ENCODE assay signal across 12 cellular contexts in the genomic region with DNA sequence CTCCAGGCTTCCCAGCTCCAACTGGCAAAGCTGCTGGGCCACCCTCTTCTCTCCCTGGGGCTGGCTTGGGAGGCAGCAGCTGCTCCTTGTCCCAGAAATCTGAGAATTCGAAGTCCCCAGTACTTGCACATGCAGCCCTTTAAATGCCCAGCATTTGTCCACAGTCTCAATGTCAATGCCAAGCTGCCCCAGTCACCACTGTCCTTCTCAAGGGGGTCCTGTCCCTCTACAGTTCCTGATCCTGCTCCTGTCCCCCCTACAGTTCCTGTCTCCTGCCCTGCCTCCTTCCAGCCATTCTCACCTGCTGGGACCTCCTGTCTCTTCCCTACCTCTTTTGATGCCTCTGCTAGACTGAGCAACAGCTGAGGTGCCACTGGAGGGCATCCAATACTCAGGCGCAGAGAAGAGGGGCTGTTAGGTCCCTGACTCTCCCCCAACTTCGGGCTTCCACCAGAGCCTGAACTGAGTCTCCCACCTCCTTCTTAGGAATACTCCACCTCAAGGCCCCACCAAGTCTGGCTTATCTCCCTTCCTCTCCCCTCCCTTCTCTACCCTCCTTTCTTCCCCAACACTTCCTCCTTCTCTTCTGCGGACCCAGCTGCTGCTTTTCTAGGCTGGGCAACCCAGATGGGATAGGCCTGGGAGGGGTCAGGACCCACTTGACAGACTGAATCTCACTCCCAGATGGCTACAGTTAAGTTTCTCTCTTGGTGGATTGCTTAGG. TPM values are rescaled to one million over a fixed set of nuclear protein-coding genes. Genes with fewer than 3 reads are reported as not detected.
DNase-seq lines count a peak whose midpoint lies in the region; ATAC-seq and TF ChIP-seq lines count a peak whose summit lies in the region.
"Had no signal": no experiment of that assay in that cellular context is flagged by ENCODE, and none has a peak within 500 bp of the region (broad histone marks: within the 10 kb centered on the region; RNA-seq: fewer than 3 reads in every experiment).

No MANE protein-coding gene starts in this region.

- H3F3A ChIP-seq in DOHH2 (ENCODE audit: control insufficient read depth, insufficient read depth) (peaks cover 2% of the 10 kb centered on the region; the same call in 1 of the 2 replicates), Loucy (ENCODE audit: low read depth) (no peaks in the 10 kb centered on the region)

- H3K79me2 ChIP-seq in DOHH2 (ENCODE audit: control insufficient read depth, low read length) (no peaks in the 10 kb centered on the region), Loucy (ENCODE audit: insufficient read depth, low read length) (peaks cover 100% of the 10 kb centered on the region)

- H3K9ac ChIP-seq in Loucy (ENCODE audit: low read depth, low read length, poor library complexity, severe bottlenecking): peak overlapping the region; percentile 99

- no peak for TF ChIP-seq CTCF in DOHH2 (IDR thresholded peaks at IDR 0.05; ENCODE audit: low read depth, low read length, poor library complexity, severe bottlenecking)
- TF ChIP-seq CTCF in Loucy (conservative IDR thresholded peaks at IDR 0.05; ENCODE audit: low read length): no peak
- no peak for TF ChIP-seq CTCF in foreskin fibroblast (IDR thresholded peaks at IDR 0.05; ENCODE audit: low read depth, low read length)
- no peak for TF ChIP-seq CTCF in gastrocnemius medialis (IDR thresholded peaks at IDR 0.05 in 4 of 5, conservative IDR thresholded peaks at IDR 0.05 in 1 of 5)

- no peaks in the 10 kb centered on the region for H3K9me3 ChIP-seq in DOHH2 (ENCODE audit: control insufficient read depth, insufficient read depth, low read length)
- no peaks in the 10 kb centered on the region for H3K9me3 ChIP-seq in Loucy (ENCODE audit: insufficient read depth, low read depth, low read length)
- no peaks in the 10 kb centered on the region for H3K9me3 ChIP-seq in gastrocnemius medialis

- H3K4me2 ChIP-seq in DOHH2 (ENCODE audit: low read length) (peak overlapping the region; percentile 57; the same call in 1 of the 2 replicates), Loucy (ENCODE audit: low read depth, low read length, poor library complexity, severe bottlenecking) (peak overlapping the region; percentile 98)

- no peak overlapping the region for H3K27ac ChIP-seq in DOHH2 (ENCODE audit: low read depth, low read length)
- H3K27ac ChIP-seq in gastrocnemius medialis: peak overlapping the region; percentile 90 to 99 (median 95)

- no peaks in the 10 kb centered on the region for H3K9me2 ChIP-seq in DOHH2 (replicated peaks; ENCODE audit: control insufficient read depth, low read length)
- H3K9me2 ChIP-seq in Loucy (replicated peaks; ENCODE audit: low read depth, low read length): no peaks in the 10 kb centered on the region

- H3K27me3 ChIP-seq in DOHH2 (ENCODE audit: control insufficient read depth, low read length) (peaks cover 99% of the 10 kb centered on the region), Loucy (ENCODE audit: insufficient read depth, low read length, poor library complexity, severe bottlenecking) (peaks cover 32% of the 10 kb centered on the region), gastrocnemius medialis (peaks cover 0 to 8% (median 6%) of the 10 kb centered on the region in 3 donors)

- TF ChIP-seq POLR2A in gastrocnemius medialis (IDR thresholded peaks at IDR 0.05): peak in 1 of 2 donors; percentile 39

- in situ Hi-C loops in gastrocnemius medialis (cut with MboI; ENCODE audit: low sequenced_read_pairs in 4 of 4): loop anchor here (10.0 to 25.0 kb wide), 8 partner anchors 475 to 1427 kb away; a partner anchor contains a TSS

- no peak for ATAC-seq in gastrocnemius medialis
- no peak for ATAC-seq in GM18498 (IDR thresholded peaks at IDR 0.05; ENCODE audit: unreplicated experiment)
- no peak for ATAC-seq in GM19455 (IDR thresholded peaks at IDR 0.05; ENCODE audit: unreplicated experiment)
- ATAC-seq in GM18907 (IDR thresholded peaks at IDR 0.05; ENCODE audit: unreplicated experiment): no peak

- H3K4me1 ChIP-seq in DOHH2 (ENCODE audit: control insufficient read depth, low read length) (peaks cover 19% of the 10 kb centered on the region), Loucy (ENCODE audit: insufficient read depth, low read length, poor library complexity, severe bottlenecking) (peaks cover 54% of the 10 kb centered on the region), gastrocnemius medialis (peaks cover 14 to 48% of the 10 kb centered on the region in 2 donors)

- H3K36me3 ChIP-seq in DOHH2 (ENCODE audit: control insufficient read depth, low read length) (no peaks in the 10 kb centered on the region), Loucy (ENCODE audit: insufficient read depth, low read length) (peaks cover 11% of the 10 kb centered on the region), gastrocnemius medialis (no peaks in the 10 kb centered on the region)

- no peak overlapping the region for H2AFZ ChIP-seq in Loucy (ENCODE audit: low read length)

- H4K20me1 ChIP-seq in DOHH2 (ENCODE audit: control insufficient read depth, insufficient read depth, low read depth, low read length) (0 out of 2 replicates have a peak, but pooled peaks cover 8% of the 10 kb centered on the region), Loucy (ENCODE audit: insufficient read depth, low read length, poor library complexity, severe bottlenecking) (peaks cover 37% of the 10 kb centered on the region)

- intact Hi-C loops in gastrocnemius medialis (cut with DNase I; ENCODE audit: low total_unique reads): loop anchor here (5.0 to 10.0 kb wide), 4 partner anchors 553 to 1435 kb away; a partner anchor contains a TSS

- DNase-seq in foreskin fibroblast (peak; percentile 21 to 60), gastrocnemius medialis (no peak), NCI-H2029 (lab: John Stamatoyannopoulos, UW) (no peak)
- DNase-seq: central memory CD4-positive, alpha-beta T cell; NCI-H1105; trophoblast cell had no signal

- H3K4me3 ChIP-seq in DOHH2 (ENCODE audit: low read length): no peak overlapping the region
- peak overlapping the region; percentile 91 for H3K4me3 ChIP-seq in Loucy (ENCODE audit: low read length, poor library complexity, severe bottlenecking)
- peak overlapping the region; percentile 59 to 93 for H3K4me3 ChIP-seq in foreskin fibroblast (ENCODE audit: low read depth in 1 of 2, low read length in 2 of 2)
- H3K4me3 ChIP-seq in gastrocnemius medialis: peak overlapping the region in 2 of 4 donors; percentile 58 to 73

RNA-seq across cellular contexts. Expression of a gene that starts 4.7 kb away (rescaled TPM):
- 1 to 10 TPM; 5.1 to 7.9 (median 6.4) TPM for total RNA-seq in gastrocnemius medialis
- total RNA-seq: osteocyte had no signal

RNA-seq across cellular contexts. Expression of a gene that starts 10.2 kb away (rescaled TPM):
- total RNA-seq in gastrocnemius medialis: 1 to 10 TPM in 3 of 4 donors, under 1 TPM in 1; 0.82 to 2.4 (median 1.7) TPM
- total RNA-seq: osteocyte had no signal

RNA-seq across cellular contexts. Expression of a gene that starts 15.6 kb away (rescaled TPM):
- 10 to 100 TPM; 24.6 to 61.2 (median 40.0) TPM for total RNA-seq in gastrocnemius medialis
- total RNA-seq: osteocyte had no signal

RNA-seq across cellular contexts. Expression of a gene that starts 24.4 kb away (rescaled TPM):
- total RNA-seq in gastrocnemius medialis: 10 to 100 TPM; 18.9 to 30.3 (median 19.5) TPM
- total RNA-seq: osteocyte had no signal

RNA-seq across cellular contexts. Expression of a gene that starts 33.2 kb away (rescaled TPM):
- total RNA-seq in gastrocnemius medialis: 10 to 100 TPM in 1 of 4 donors, 1 to 10 TPM in 3; 5.3 to 12.8 (median 8.6) TPM
- total RNA-seq: osteocyte had no signal

Comparison
In these comparisons a context has a peak if more than half of its experiments do, and no peak if none do; other contexts are left out.
1. DNase-seq: peak in foreskin fibroblast (2 of 2); none in gastrocnemius medialis (0 of 2) and NCI-H2029 (single experiment).